24 cellular contexts compared by ENCODE assay signal in genomic region chr9:135309763-135310125, GRCh38.
"Had no signal": no experiment of that assay in that cellular context is flagged by ENCODE, and none has a peak within 500 bp of the region (broad histone marks: within the 10 kb centered on the region; RNA-seq: fewer than 3 reads in every experiment).

No MANE protein-coding gene starts in this region.

- H3K4me1 ChIP-seq: Peyer's patch, SJCRH30 had no signal

- H3K4me2 ChIP-seq: KMS-11 had no signal

- H3K9me3 Mint-ChIP-seq: activated naive CD4-positive, alpha-beta T cell treated with anti-CD3 and anti-CD28 coated beads, Interleukin-2, amount 10 ng/mL, durations not matched to agents 7 days and 5 days had no signal

- DNase-seq: activated CD4-positive, alpha-beta T cell treated with anti-CD3 and anti-CD28 coated beads for 48 hours; activated CD4-positive, CD25-positive, alpha-beta regulatory T cell treated with anti-CD3 and anti-CD28 coated beads, Interleukin-2, amount 50 U/mL, for 72 hours; activated CD8-positive, alpha-beta T cell treated with anti-CD3 and anti-CD28 coated beads for 36 hours; activated gamma-delta T cell treated with Interleukin-2 at 50 U/mL for 16 hours; activated naive CD4-positive, alpha-beta T cell treated with anti-CD3 and anti-CD28 coated beads, Interleukin-2, amount 10 ng/mL, durations not matched to agents 7 days and 5 days; activated naive CD8-positive, alpha-beta T cell treated with anti-CD3 and anti-CD28 coated beads for 36 hours; activated T-cell treated with anti-CD3 and anti-CD28 coated beads for 4 hours; cerebellar nuclear complex; MV-4-11; NCI-H1092 treated with DMSO at 0.1 percent for 48 hours; NCI-H1417 treated with DMSO at 0.1 percent for 48 hours; NCI-H1694; NCI-H2029; NCI-H2107; NCI-H226; NCI-H526 treated with DMSO at 0.1 percent for 48 hours; NK-92 treated with Interleukin-12 subunit alpha and Interleukin-12 subunit beta, amount 100 ng/mL, for 24 hours; Right ventricle myocardium superior; SJCRH30 had no signal

- H3K27ac ChIP-seq: KMS-11, Peyer's patch, RWPE1, SJCRH30 had no signal

- H3K4me3 Mint-ChIP-seq: activated CD8-positive, alpha-beta T cell treated with anti-CD3 and anti-CD28 coated beads for 36 hours; activated naive CD4-positive, alpha-beta T cell treated with anti-CD3 and anti-CD28 coated beads, Interleukin-2, amount 10 ng/mL, durations not matched to agents 7 days and 5 days; activated naive CD8-positive, alpha-beta T cell treated with anti-CD3 and anti-CD28 coated beads for 36 hours; T-helper 1 cell treated with Interleukin-12 subunit alpha and Interleukin-12 subunit beta and Interleukin-4 antibody, amounts not matched to agents 30 μg/mL and 1 μg/mL, for 36 hours had no signal

- H3K4me1 Mint-ChIP-seq: activated naive CD4-positive, alpha-beta T cell treated with anti-CD3 and anti-CD28 coated beads, Interleukin-2, amount 10 ng/mL, durations not matched to agents 7 days and 5 days; activated naive CD8-positive, alpha-beta T cell treated with anti-CD3 and anti-CD28 coated beads for 36 hours had no signal

- H3K9ac ChIP-seq: KMS-11 had no signal

- H3K4me3 ChIP-seq: Peyer's patch, SJCRH30 had no signal

- H3K9me3 ChIP-seq: Peyer's patch, SJCRH30 had no signal

- H3K27ac Mint-ChIP-seq: activated CD8-positive, alpha-beta T cell treated with anti-CD3 and anti-CD28 coated beads for 36 hours; activated naive CD4-positive, alpha-beta T cell treated with anti-CD3 and anti-CD28 coated beads, Interleukin-2, amount 10 ng/mL, durations not matched to agents 7 days and 5 days; activated naive CD8-positive, alpha-beta T cell treated with anti-CD3 and anti-CD28 coated beads for 36 hours; activated T-helper 2 cell treated with anti-CD3 and anti-CD28 coated beads, Interferon-gamma antibody, Interleukin-2, Interleukin-4, amounts not matched to agents 10 μg/mL and 5 μg/mL and 100 μg/mL, durations not matched to agents 14 hours and 24 hours and 36 hours; T-helper 1 cell treated with Interleukin-12 subunit alpha and Interleukin-12 subunit beta and Interleukin-4 antibody, amounts not matched to agents 30 μg/mL and 1 μg/mL, for 36 hours had no signal

- ATAC-seq: activated CD8-positive, alpha-beta T cell treated with anti-CD3 and anti-CD28 coated beads for 36 hours had no signal

- H3K27me3 ChIP-seq: Peyer's patch had no signal

- H3K36me3 ChIP-seq: Peyer's patch, SJCRH30 had no signal

- H3K27me3 Mint-ChIP-seq: activated naive CD4-positive, alpha-beta T cell treated with anti-CD3 and anti-CD28 coated beads, Interleukin-2, amount 10 ng/mL, durations not matched to agents 7 days and 5 days had no signal

- H3K36me3 Mint-ChIP-seq: activated naive CD4-positive, alpha-beta T cell treated with anti-CD3 and anti-CD28 coated beads, Interleukin-2, amount 10 ng/mL, durations not matched to agents 7 days and 5 days had no signal
